Comparison of ENCODE assay signal across 15 cellular contexts in the genomic region with DNA sequence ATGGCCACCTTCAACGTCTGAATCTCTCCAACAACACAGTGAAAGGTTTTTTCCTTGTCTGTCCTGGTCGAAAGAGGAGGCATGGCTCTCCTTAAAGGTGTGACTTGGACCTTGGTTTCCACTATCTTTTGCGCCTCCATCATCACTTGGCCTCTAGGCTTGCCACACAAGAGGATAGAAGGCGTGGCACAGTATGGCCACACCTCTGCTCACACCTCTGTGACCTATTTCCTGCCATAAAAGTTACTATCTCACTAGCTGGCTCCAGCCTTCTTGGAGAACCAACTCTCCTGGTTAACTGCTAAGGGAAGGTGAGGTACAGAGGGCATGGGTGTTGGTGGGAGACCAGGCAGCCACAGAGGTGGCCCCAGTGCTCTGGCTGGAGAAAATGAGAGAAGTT.
"Had no signal": no experiment of that assay in that cellular context is flagged by ENCODE, and none has a peak within 500 bp of the region (broad histone marks: within the 10 kb centered on the region; RNA-seq: fewer than 3 reads in every experiment).

No MANE protein-coding gene starts in this region.

- H3K27ac ChIP-seq: body of pancreas, dorsolateral prefrontal cortex, stomach, thyroid gland had no signal

- ATAC-seq: body of pancreas, WTC11 had no signal

- H3K9me3 ChIP-seq: body of pancreas, esophagus muscularis mucosa, stomach, thyroid gland had no signal

- H3K36me3 ChIP-seq: esophagus muscularis mucosa, stomach, thyroid gland had no signal

- H3K4me3 ChIP-seq: body of pancreas, dorsolateral prefrontal cortex, esophagus muscularis mucosa, lung, stomach, thyroid gland had no signal

- H3K36me3 Mint-ChIP-seq: WTC11 had no signal

- H3K4me3 Mint-ChIP-seq: activated T-helper 1 cell treated with anti-CD3 and anti-CD28 coated beads, Interleukin-12 subunit alpha, Interleukin-12 subunit beta, Interleukin-2, Interleukin-4 antibody, amounts not matched to agents 30 ng/mL and 10 ng/mL and 1 ng/mL, durations not matched to agents 14 hours and 24 hours and 36 hours; nephron; WTC11 had no signal

- DNase-seq: activated CD4-positive, alpha-beta T cell treated with anti-CD3 and anti-CD28 coated beads, Interleukin-2, amount 50 U/mL, for 1 hour; activated CD8-positive, alpha-beta memory T cell treated with anti-CD3 and anti-CD28 coated beads, Interleukin-2, amount 50 U/mL, for 48 hours; activated naive CD4-positive, alpha-beta T cell treated with Interleukin-2 at 50 U/mL for 16 hours; amniotic stem cell; body of pancreas; dorsolateral prefrontal cortex; stimulated activated CD4-positive, alpha-beta T cell treated with anti-CD3 and anti-CD28 coated beads, Interleukin-2, amount 100 ng/mL, for 48 hours; stimulated activated CD8-positive, alpha-beta memory T cell treated with anti-CD3 and anti-CD28 coated beads, Interleukin-4, amount 100 ng/mL, for 48 hours; stomach; thyroid gland had no signal

- H3K9me3 Mint-ChIP-seq: nephron had no signal

- H3K27ac Mint-ChIP-seq: activated T-helper 1 cell treated with anti-CD3 and anti-CD28 coated beads, Interleukin-12 subunit alpha, Interleukin-12 subunit beta, Interleukin-2, Interleukin-4 antibody, amounts not matched to agents 30 ng/mL and 10 ng/mL and 1 ng/mL, durations not matched to agents 14 hours and 24 hours and 36 hours; WTC11 had no signal

- H3K27me3 ChIP-seq: body of pancreas, dorsolateral prefrontal cortex, esophagus muscularis mucosa, stomach, thyroid gland had no signal
